ENCODE assay signal across 1 cellular context in genomic region chr4:158817562-158818370, GRCh38.
TF ChIP-seq lines count a peak whose summit lies in the region.

No MANE protein-coding gene starts in this region.

TF ChIP-seq in HepG2, 621 proteins besides CTCF, POLR2A, EP300 and RAD21 (continued from another document):
- TF ChIP-seq, protein P1, sequence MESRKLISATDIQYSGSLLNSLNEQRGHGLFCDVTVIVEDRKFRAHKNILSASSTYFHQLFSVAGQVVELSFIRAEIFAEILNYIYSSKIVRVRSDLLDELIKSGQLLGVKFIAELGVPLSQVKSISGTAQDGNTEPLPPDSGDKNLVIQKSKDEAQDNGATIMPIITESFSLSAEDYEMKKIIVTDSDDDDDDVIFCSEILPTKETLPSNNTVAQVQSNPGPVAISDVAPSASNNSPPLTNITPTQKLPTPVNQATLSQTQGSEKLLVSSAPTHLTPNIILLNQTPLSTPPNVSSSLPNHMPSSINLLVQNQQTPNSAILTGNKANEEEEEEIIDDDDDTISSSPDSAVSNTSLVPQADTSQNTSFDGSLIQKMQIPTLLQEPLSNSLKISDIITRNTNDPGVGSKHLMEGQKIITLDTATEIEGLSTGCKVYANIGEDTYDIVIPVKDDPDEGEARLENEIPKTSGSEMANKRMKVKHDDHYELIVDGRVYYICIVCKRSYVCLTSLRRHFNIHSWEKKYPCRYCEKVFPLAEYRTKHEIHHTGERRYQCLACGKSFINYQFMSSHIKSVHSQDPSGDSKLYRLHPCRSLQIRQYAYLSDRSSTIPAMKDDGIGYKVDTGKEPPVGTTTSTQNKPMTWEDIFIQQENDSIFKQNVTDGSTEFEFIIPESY (CRISPR knock-in tag; IDR thresholded peaks at IDR 0.05) = peak; percentile 23; the same call in 1 of the 2 replicates
- TF ChIP-seq SNAI1 (CRISPR knock-in tag; IDR thresholded peaks at IDR 0.05; ENCODE audit: borderline replicate concordance) (no peak), SOX5 (CRISPR knock-in tag; IDR thresholded peaks at IDR 0.05; ENCODE audit: borderline replicate concordance) (0 out of 2 replicates have a peak, but pooled peaks have one; percentile 29), TEAD3 (CRISPR knock-in tag; optimal IDR thresholded peaks at IDR 0.05; ENCODE audit: borderline replicate concordance) (peak; percentile 23), ZNF687 (CRISPR knock-in tag; IDR thresholded peaks at IDR 0.05) (peak; percentile 41)
